ENCODE assay signal across 8 cellular contexts in genomic region chr2:43426305-43427031, GRCh38.
A peak's percentile ranks its signal among the peaks of the same experiment; 100 is the strongest.
DNase-seq lines count a peak whose midpoint lies in the region; TF ChIP-seq lines count a peak whose summit lies in the region.

No MANE protein-coding gene starts in this region.

- in situ Hi-C loops in GM23248 (cut with MboI) = no loop called here

- no peaks in the 10 kb centered on the region for H3K27me3 ChIP-seq in GM23248 (replicated peaks; ENCODE audit: insufficient read depth)

- H3K36me3 ChIP-seq in GM23248 (ENCODE audit: low read depth) = no peaks in the 10 kb centered on the region

- H3K27ac ChIP-seq in GM23248 = peak overlapping the region; percentile 86

- peak overlapping the region; percentile 54 for H3K4me2 ChIP-seq in GM23248 (ENCODE audit: unreplicated experiment)

- no peaks in the 10 kb centered on the region for H3K79me2 ChIP-seq in GM23248 (ENCODE audit: insufficient read depth)

- 33 to 35% methylated on average over 3 of the region's 3 CpGs for WGBS in GM23248 (ENCODE audit: low coverage in 1 of 2, low lambda C conversion rate in 2 of 2, missing lambda C conversion rate in 2 of 2), 2 experiments

- peaks cover 23% of the 10 kb centered on the region for H3K4me1 ChIP-seq in GM23248 (ENCODE audit: insufficient read depth)

- H3K4me3 ChIP-seq in GM23248 = no peak overlapping the region
- no peak overlapping the region for H3K4me3 ChIP-seq in choroid plexus epithelial cell (ENCODE audit: low read depth, low read length)

- no peak for TF ChIP-seq CTCF in choroid plexus epithelial cell (conservative IDR thresholded peaks at IDR 0.05; ENCODE audit: low read depth, low read length)

- peaks cover 23% of the 10 kb centered on the region for H3F3A ChIP-seq in GM23248 (ENCODE audit: insufficient read depth)

- no peak overlapping the region for H2AFZ ChIP-seq in GM23248

- H3K9ac ChIP-seq in GM23248 = peak overlapping the region; percentile 61

- H3K9me3 ChIP-seq in GM23248 (ENCODE audit: low read depth) = no peaks in the 10 kb centered on the region

- DNase-seq in EH (ENCODE audit: low read depth) (peak; percentile 99), GM23248 (peak; percentile 98), Kasumi-1 (lab: John Stamatoyannopoulos, UW) (peak; percentile 51 to 68), choroid plexus epithelial cell (ENCODE audit: low read depth) (peak; percentile 98), lung microvascular endothelial cell (ENCODE audit: low read depth in 2 of 2) (peak; percentile 92 to 98), NCI-H1930 (lab: John Stamatoyannopoulos, UW) (no peak)
- DNase-seq in activated CD4-positive, CD25-positive, alpha-beta regulatory T cell treated with anti-CD3 and anti-CD28 coated beads, Interleukin-2, amount 50 U/mL, for 16 hours (ENCODE audit: low read depth, low spot score) = peak; percentile 22
- DNase-seq in stimulated activated CD8-positive, alpha-beta memory T cell treated with anti-CD3 and anti-CD28 coated beads, Interleukin-15, amount 100 ng/mL, for 24 hours (ENCODE audit: low read depth) = peak; percentile 11

- H4K20me1 ChIP-seq in GM23248 (ENCODE audit: insufficient read depth) = no peaks in the 10 kb centered on the region

- H3K9me2 ChIP-seq in GM23248 (ENCODE audit: insufficient read depth) = no peaks in the 10 kb centered on the region

Comparison
In these comparisons a context has a peak if more than half of its experiments do, and no peak if none do; other contexts are left out.
1. DNase-seq: peak in EH (single experiment), GM23248 (single experiment), Kasumi-1 (2 of 2), activated CD4-positive, CD25-positive, alpha-beta regulatory T cell treated with anti-CD3 and anti-CD28 coated beads, Interleukin-2, amount 50 U/mL, for 16 hours (single experiment), choroid plexus epithelial cell (single experiment), lung microvascular endothelial cell (2 of 2) and stimulated activated CD8-positive, alpha-beta memory T cell treated with anti-CD3 and anti-CD28 coated beads, Interleukin-15, amount 100 ng/mL, for 24 hours (single experiment); none in NCI-H1930 (0 of 2).